1 cellular context compared by ENCODE assay signal in the genomic region with DNA sequence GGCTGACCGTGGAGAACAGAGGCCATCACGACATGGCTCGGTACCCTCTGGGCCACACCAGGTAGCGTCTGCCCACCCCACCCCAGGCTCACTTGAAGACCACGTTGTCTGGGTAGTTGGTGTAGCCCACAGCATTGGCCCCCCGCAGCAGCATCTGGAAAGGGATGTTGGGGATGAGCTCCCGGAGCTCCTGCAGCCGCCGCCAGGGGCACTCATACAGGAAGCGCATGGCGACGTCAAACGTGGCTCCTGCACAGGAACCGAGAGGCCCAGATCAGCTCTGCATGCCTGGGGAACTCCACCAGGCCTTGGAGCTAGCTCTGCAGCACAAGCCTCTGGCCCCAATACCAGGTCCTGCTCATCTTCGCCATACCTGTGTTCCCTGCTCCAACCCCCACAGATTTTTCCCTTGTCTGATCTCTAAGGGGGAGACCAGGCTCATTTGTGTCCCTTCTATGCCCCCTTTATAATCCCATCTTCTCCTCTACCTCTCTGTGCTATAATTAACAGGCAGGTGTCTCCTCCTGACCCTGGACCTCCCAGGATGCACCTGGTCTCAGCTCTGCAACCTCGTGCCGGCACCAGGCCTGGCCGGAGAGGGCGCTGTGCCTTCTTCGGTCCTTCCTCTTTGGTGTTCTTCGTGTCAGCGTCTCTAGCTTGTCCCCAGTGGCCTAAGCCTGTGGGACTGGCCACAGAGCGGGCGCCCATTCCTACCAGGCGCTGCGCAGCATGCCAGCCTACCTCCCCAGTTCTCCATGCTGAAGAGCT.
TF ChIP-seq lines count a peak whose summit lies in the region.

No MANE protein-coding gene starts in this region.

TF ChIP-seq in K562, 482 proteins besides CTCF, POLR2A, EP300 and RAD21:
- TF ChIP-seq DDX20 (tag; IDR thresholded peaks at IDR 0.05; ENCODE audit: low read depth) (no peak), MAX (CRISPR knock-in tag; IDR thresholded peaks at IDR 0.05) (peak; percentile 77), ZNF445 (CRISPR knock-in tag; IDR thresholded peaks at IDR 0.05; ENCODE audit: low read depth) (no peak), POLR2G (IDR thresholded peaks at IDR 0.05; ENCODE audit: low read depth, low read length) (peak; percentile 24; the same call in 1 of the 2 replicates), SPI1 (IDR thresholded peaks at IDR 0.05; ENCODE audit: borderline replicate concordance, low read depth, low read length) (0 out of 2 replicates have a peak, but pooled peaks have one; percentile 6), ARNT (IDR thresholded peaks at IDR 0.05) (no peak), TFAP4 (CRISPR knock-in tag; IDR thresholded peaks at IDR 0.05; ENCODE audit: borderline replicate concordance) (peak; percentile 30; the same call in 1 of the 2 replicates), L3MBTL2 (IDR thresholded peaks at IDR 0.05) (peak; percentile 26; the same call in 1 of the 2 replicates), E2F6 (IDR thresholded peaks at IDR 0.05; ENCODE audit: borderline replicate concordance in 1 of 2, extremely low read depth in 1 of 2, insufficient read depth in 1 of 2, insufficient read length in 1 of 2, low read depth in 1 of 2, low read length in 1 of 2, poor library complexity in 1 of 2, severe bottlenecking in 1 of 2) (peak in 1 of 2 experiments; percentile 41), MYC (IDR thresholded peaks at IDR 0.05; ENCODE audit: low read depth, low read length) (peak; percentile 19; the same call in 1 of the 2 replicates), MYC (CRISPR knock-in tag; IDR thresholded peaks at IDR 0.05; ENCODE audit: borderline replicate concordance, low read depth) (no peak), ZNF143 (CRISPR knock-in tag; IDR thresholded peaks at IDR 0.05) (peak; percentile 79)
- TF ChIP-seq, protein P1, sequence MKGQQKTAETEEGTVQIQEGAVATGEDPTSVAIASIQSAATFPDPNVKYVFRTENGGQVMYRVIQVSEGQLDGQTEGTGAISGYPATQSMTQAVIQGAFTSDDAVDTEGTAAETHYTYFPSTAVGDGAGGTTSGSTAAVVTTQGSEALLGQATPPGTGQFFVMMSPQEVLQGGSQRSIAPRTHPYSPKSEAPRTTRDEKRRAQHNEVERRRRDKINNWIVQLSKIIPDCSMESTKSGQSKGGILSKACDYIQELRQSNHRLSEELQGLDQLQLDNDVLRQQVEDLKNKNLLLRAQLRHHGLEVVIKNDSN (CRISPR knock-in tag; IDR thresholded peaks at IDR 0.05) = peak; percentile 47
- TF ChIP-seq, protein P2, sequence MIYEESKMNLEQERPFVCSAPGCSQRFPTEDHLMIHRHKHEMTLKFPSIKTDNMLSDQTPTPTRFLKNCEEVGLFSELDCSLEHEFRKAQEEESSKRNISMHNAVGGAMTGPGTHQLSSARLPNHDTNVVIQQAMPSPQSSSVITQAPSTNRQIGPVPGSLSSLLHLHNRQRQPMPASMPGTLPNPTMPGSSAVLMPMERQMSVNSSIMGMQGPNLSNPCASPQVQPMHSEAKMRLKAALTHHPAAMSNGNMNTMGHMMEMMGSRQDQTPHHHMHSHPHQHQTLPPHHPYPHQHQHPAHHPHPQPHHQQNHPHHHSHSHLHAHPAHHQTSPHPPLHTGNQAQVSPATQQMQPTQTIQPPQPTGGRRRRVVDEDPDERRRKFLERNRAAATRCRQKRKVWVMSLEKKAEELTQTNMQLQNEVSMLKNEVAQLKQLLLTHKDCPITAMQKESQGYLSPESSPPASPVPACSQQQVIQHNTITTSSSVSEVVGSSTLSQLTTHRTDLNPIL (CRISPR knock-in tag; IDR thresholded peaks at IDR 0.05) = no peak
- TF ChIP-seq, protein P3, sequence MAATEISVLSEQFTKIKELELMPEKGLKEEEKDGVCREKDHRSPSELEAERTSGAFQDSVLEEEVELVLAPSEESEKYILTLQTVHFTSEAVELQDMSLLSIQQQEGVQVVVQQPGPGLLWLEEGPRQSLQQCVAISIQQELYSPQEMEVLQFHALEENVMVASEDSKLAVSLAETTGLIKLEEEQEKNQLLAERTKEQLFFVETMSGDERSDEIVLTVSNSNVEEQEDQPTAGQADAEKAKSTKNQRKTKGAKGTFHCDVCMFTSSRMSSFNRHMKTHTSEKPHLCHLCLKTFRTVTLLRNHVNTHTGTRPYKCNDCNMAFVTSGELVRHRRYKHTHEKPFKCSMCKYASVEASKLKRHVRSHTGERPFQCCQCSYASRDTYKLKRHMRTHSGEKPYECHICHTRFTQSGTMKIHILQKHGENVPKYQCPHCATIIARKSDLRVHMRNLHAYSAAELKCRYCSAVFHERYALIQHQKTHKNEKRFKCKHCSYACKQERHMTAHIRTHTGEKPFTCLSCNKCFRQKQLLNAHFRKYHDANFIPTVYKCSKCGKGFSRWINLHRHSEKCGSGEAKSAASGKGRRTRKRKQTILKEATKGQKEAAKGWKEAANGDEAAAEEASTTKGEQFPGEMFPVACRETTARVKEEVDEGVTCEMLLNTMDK (IDR thresholded peaks at IDR 0.05; ENCODE audit: borderline replicate concordance, insufficient read depth, low read depth, low read length, poor library complexity, severe bottlenecking) = peak; percentile 39
- TF ChIP-seq, protein P4, sequence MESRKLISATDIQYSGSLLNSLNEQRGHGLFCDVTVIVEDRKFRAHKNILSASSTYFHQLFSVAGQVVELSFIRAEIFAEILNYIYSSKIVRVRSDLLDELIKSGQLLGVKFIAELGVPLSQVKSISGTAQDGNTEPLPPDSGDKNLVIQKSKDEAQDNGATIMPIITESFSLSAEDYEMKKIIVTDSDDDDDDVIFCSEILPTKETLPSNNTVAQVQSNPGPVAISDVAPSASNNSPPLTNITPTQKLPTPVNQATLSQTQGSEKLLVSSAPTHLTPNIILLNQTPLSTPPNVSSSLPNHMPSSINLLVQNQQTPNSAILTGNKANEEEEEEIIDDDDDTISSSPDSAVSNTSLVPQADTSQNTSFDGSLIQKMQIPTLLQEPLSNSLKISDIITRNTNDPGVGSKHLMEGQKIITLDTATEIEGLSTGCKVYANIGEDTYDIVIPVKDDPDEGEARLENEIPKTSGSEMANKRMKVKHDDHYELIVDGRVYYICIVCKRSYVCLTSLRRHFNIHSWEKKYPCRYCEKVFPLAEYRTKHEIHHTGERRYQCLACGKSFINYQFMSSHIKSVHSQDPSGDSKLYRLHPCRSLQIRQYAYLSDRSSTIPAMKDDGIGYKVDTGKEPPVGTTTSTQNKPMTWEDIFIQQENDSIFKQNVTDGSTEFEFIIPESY (CRISPR knock-in tag; IDR thresholded peaks at IDR 0.05) = peak; percentile 62
